Comparison of ENCODE assay signal across 18 cellular contexts in genomic region chr12:119652665-119653064, GRCh38. TPM values are rescaled to one million over a fixed set of nuclear protein-coding genes. Genes with fewer than 3 reads are reported as not detected.
DNase-seq lines count a peak whose midpoint lies in the region; ATAC-seq lines count a peak whose summit lies in the region.
"Had no signal": no experiment of that assay in that cellular context is flagged by ENCODE, and none has a peak within 500 bp of the region (broad histone marks: within the 10 kb centered on the region; RNA-seq: fewer than 3 reads in every experiment).

No MANE protein-coding gene starts in this region.

- intact Hi-C loops in activated CD4-positive, alpha-beta T cell treated with anti-CD3 and anti-CD28 coated beads for 36 hours (cut with DNase I, micrococcal nuclease) = no loop called here

- ATAC-seq in activated CD4-positive, alpha-beta T cell treated with anti-CD3 and anti-CD28 coated beads for 36 hours = peak; percentile 47
- ATAC-seq in activated T-cell treated with anti-CD3 and anti-CD28 coated beads, Interleukin-2, amount 50 U/mL, for 72 hours (replicated peaks in 1 of 2) = peak; percentile 88 to 91
- no peak for ATAC-seq in activated T-cell treated with anti-CD3 and anti-CD28 coated beads, Interleukin-2, amount 50 U/mL, for 4 hours
- peak; percentile 26 for ATAC-seq in activated T-helper 17 cell treated with anti-CD3 and anti-CD28 coated beads, Interleukin-2, amount 50 U/mL, for 72 hours (replicated peaks)
- ATAC-seq in stimulated activated naive CD8-positive, alpha-beta T cell treated with anti-CD3 and anti-CD28 coated beads, Interleukin-15, amount 100 ng/mL, for 72 hours = peak; percentile 92
- ATAC-seq: CD8-positive, alpha-beta T cell; GM12878 had no signal

- no peak for DNase-seq in activated CD4-positive, alpha-beta T cell treated with anti-CD3 and anti-CD28 coated beads for 36 hours
- DNase-seq in activated CD4-positive, alpha-beta T cell treated with anti-CD3 and anti-CD28 coated beads for 1 hour = no peak
- no peak for DNase-seq in activated T-cell treated with anti-CD3 and anti-CD28 coated beads, Interleukin-2, amount 50 U/mL, for 72 hours
- no peak for DNase-seq in activated T-cell treated with anti-CD3 and anti-CD28 coated beads, Interleukin-2, amount 50 U/mL, for 4 hours
- DNase-seq in stimulated activated naive CD8-positive, alpha-beta T cell treated with anti-CD3 and anti-CD28 coated beads, Interleukin-15, amount 100 ng/mL, for 72 hours = no peak
- DNase-seq in effector CD8-positive, alpha-beta T cell (lab: John Stamatoyannopoulos, UW) = no peak
- DNase-seq: CD4-positive, CD25-positive, alpha-beta regulatory T cell; CD8-positive, alpha-beta T cell; DMS 273 treated with DMSO at 0.1 percent for 48 hours; DMS79; EL; GDM1; GM23248; H7; HCEC 1CT had no signal

- H3K27me3 Mint-ChIP-seq in activated CD4-positive, alpha-beta T cell treated with anti-CD3 and anti-CD28 coated beads for 36 hours = peaks cover 2% of the 10 kb centered on the region
- H3K27me3 Mint-ChIP-seq in activated T-cell treated with anti-CD3 and anti-CD28 coated beads, Interleukin-2, amount 50 U/mL, for 72 hours (ENCODE audit: low read depth) = peaks cover 9% of the 10 kb centered on the region
- H3K27me3 Mint-ChIP-seq in activated T-cell treated with anti-CD3 and anti-CD28 coated beads, Interleukin-2, amount 50 U/mL, for 4 hours (ENCODE audit: low read depth) = peaks cover 11% of the 10 kb centered on the region
- no peaks in the 10 kb centered on the region for H3K27me3 Mint-ChIP-seq in activated T-helper 17 cell treated with anti-CD3 and anti-CD28 coated beads, Interleukin-2, amount 50 U/mL, for 72 hours
- no peaks in the 10 kb centered on the region for H3K27me3 Mint-ChIP-seq in stimulated activated naive CD8-positive, alpha-beta T cell treated with anti-CD3 and anti-CD28 coated beads, Interleukin-15, amount 100 ng/mL, for 72 hours

- H3K9me3 Mint-ChIP-seq in activated CD4-positive, alpha-beta T cell treated with anti-CD3 and anti-CD28 coated beads for 36 hours (ENCODE audit: low read depth) = peaks cover 15% of the 10 kb centered on the region
- peaks cover 3% of the 10 kb centered on the region in 2 donors for H3K9me3 Mint-ChIP-seq in activated T-cell treated with anti-CD3 and anti-CD28 coated beads, Interleukin-2, amount 50 U/mL, for 72 hours
- peaks cover 13% of the 10 kb centered on the region for H3K9me3 Mint-ChIP-seq in activated T-cell treated with anti-CD3 and anti-CD28 coated beads, Interleukin-2, amount 50 U/mL, for 4 hours
- H3K9me3 Mint-ChIP-seq in activated T-helper 17 cell treated with anti-CD3 and anti-CD28 coated beads, Interleukin-2, amount 50 U/mL, for 72 hours = peaks cover 4% of the 10 kb centered on the region
- peaks cover 5 to 10% of the 10 kb centered on the region in 2 donors for H3K9me3 Mint-ChIP-seq in stimulated activated naive CD8-positive, alpha-beta T cell treated with anti-CD3 and anti-CD28 coated beads, Interleukin-15, amount 100 ng/mL, for 72 hours

- no peak overlapping the region for H3K27ac Mint-ChIP-seq in activated CD4-positive, alpha-beta T cell treated with anti-CD3 and anti-CD28 coated beads for 36 hours
- H3K27ac Mint-ChIP-seq in activated T-cell treated with anti-CD3 and anti-CD28 coated beads, Interleukin-2, amount 50 U/mL, for 72 hours = no peak overlapping the region
- no peak overlapping the region for H3K27ac Mint-ChIP-seq in activated T-helper 17 cell treated with anti-CD3 and anti-CD28 coated beads, Interleukin-2, amount 50 U/mL, for 72 hours
- no peak overlapping the region for H3K27ac Mint-ChIP-seq in stimulated activated naive CD8-positive, alpha-beta T cell treated with anti-CD3 and anti-CD28 coated beads, Interleukin-15, amount 100 ng/mL, for 72 hours
- H3K27ac Mint-ChIP-seq: B cell; CD8-positive, alpha-beta T cell had no signal

- H3K4me3 Mint-ChIP-seq in activated CD4-positive, alpha-beta T cell treated with anti-CD3 and anti-CD28 coated beads for 36 hours = no peak overlapping the region
- H3K4me3 Mint-ChIP-seq in activated T-cell treated with anti-CD3 and anti-CD28 coated beads, Interleukin-2, amount 50 U/mL, for 72 hours = no peak overlapping the region
- H3K4me3 Mint-ChIP-seq in activated T-cell treated with anti-CD3 and anti-CD28 coated beads, Interleukin-2, amount 50 U/mL, for 4 hours = no peak overlapping the region
- no peak overlapping the region for H3K4me3 Mint-ChIP-seq in activated T-helper 17 cell treated with anti-CD3 and anti-CD28 coated beads, Interleukin-2, amount 50 U/mL, for 72 hours
- no peak overlapping the region for H3K4me3 Mint-ChIP-seq in stimulated activated naive CD8-positive, alpha-beta T cell treated with anti-CD3 and anti-CD28 coated beads, Interleukin-15, amount 100 ng/mL, for 72 hours
- H3K4me3 Mint-ChIP-seq: B cell; CD4-positive, CD25-positive, alpha-beta regulatory T cell; CD8-positive, alpha-beta T cell had no signal

- no peaks in the 10 kb centered on the region for H3K4me1 Mint-ChIP-seq in activated CD4-positive, alpha-beta T cell treated with anti-CD3 and anti-CD28 coated beads for 36 hours
- H3K4me1 Mint-ChIP-seq in activated T-cell treated with anti-CD3 and anti-CD28 coated beads, Interleukin-2, amount 50 U/mL, for 72 hours (ENCODE audit: low read depth) = peaks cover 12% of the 10 kb centered on the region
- no peaks in the 10 kb centered on the region for H3K4me1 Mint-ChIP-seq in activated T-cell treated with anti-CD3 and anti-CD28 coated beads, Interleukin-2, amount 50 U/mL, for 4 hours (ENCODE audit: low read depth)
- no peaks in the 10 kb centered on the region for H3K4me1 Mint-ChIP-seq in activated T-helper 17 cell treated with anti-CD3 and anti-CD28 coated beads, Interleukin-2, amount 50 U/mL, for 72 hours
- H3K4me1 Mint-ChIP-seq in stimulated activated naive CD8-positive, alpha-beta T cell treated with anti-CD3 and anti-CD28 coated beads, Interleukin-15, amount 100 ng/mL, for 72 hours = no peaks in the 10 kb centered on the region
- H3K4me1 Mint-ChIP-seq: B cell; CD4-positive, CD25-positive, alpha-beta regulatory T cell had no signal

- POLR2A ChIA-PET in activated CD4-positive, alpha-beta T cell treated with anti-CD3 and anti-CD28 coated beads for 36 hours (lab: Charles Lee) = interaction anchor here (0.6 to 0.9 kb wide), 2 partner anchors 13 to 47 kb away, joined by 3 to 7 read pairs; no protein-coding TSS in a partner anchor

- CTCF ChIA-PET in activated CD4-positive, alpha-beta T cell treated with anti-CD3 and anti-CD28 coated beads for 36 hours (lab: Charles Lee) = interaction anchor here (2.2 kb wide), 1 partner anchor 10 kb away, joined by 5 read pairs; no protein-coding TSS in a partner anchor

- peaks cover 3% of the 10 kb centered on the region for H3K36me3 Mint-ChIP-seq in activated CD4-positive, alpha-beta T cell treated with anti-CD3 and anti-CD28 coated beads for 36 hours (ENCODE audit: low read depth)
- H3K36me3 Mint-ChIP-seq in activated T-cell treated with anti-CD3 and anti-CD28 coated beads, Interleukin-2, amount 50 U/mL, for 72 hours (ENCODE audit: insufficient read depth in 2 of 2) = peaks cover 0 to 15% of the 10 kb centered on the region in 2 donors
- H3K36me3 Mint-ChIP-seq in activated T-cell treated with anti-CD3 and anti-CD28 coated beads, Interleukin-2, amount 50 U/mL, for 4 hours (ENCODE audit: insufficient read depth) = no peaks in the 10 kb centered on the region
- H3K36me3 Mint-ChIP-seq in activated T-helper 17 cell treated with anti-CD3 and anti-CD28 coated beads, Interleukin-2, amount 50 U/mL, for 72 hours (ENCODE audit: low read depth) = no peaks in the 10 kb centered on the region
- H3K36me3 Mint-ChIP-seq: CD4-positive, CD25-positive, alpha-beta regulatory T cell; CD8-positive, alpha-beta T cell had no signal

RNA-seq across cellular contexts. Expression of gene PRKAB1, which starts 15.3 kb away (rescaled TPM):
- 10 to 100 TPM; 18.0 to 21.7 TPM for total RNA-seq in activated CD4-positive, alpha-beta T cell treated with anti-CD3 and anti-CD28 coated beads for 36 hours
- 10 to 100 TPM; 52.3 to 63.7 TPM for total RNA-seq in activated T-cell treated with anti-CD3 and anti-CD28 coated beads, Interleukin-2, amount 50 U/mL, for 72 hours
- total RNA-seq in activated T-cell treated with anti-CD3 and anti-CD28 coated beads, Interleukin-2, amount 50 U/mL, for 4 hours = 10 to 100 TPM; 30.9 to 37.3 (median 32.5) TPM
- total RNA-seq in activated T-helper 17 cell treated with anti-CD3 and anti-CD28 coated beads, Interleukin-2, amount 50 U/mL, for 72 hours = 10 to 100 TPM; 26.6 to 28.9 TPM

RNA-seq across cellular contexts. Expression of gene TMEM233, which starts 59.1 kb away (rescaled TPM):
- total RNA-seq in activated CD4-positive, alpha-beta T cell treated with anti-CD3 and anti-CD28 coated beads for 36 hours = not detected
- total RNA-seq in activated T-cell treated with anti-CD3 and anti-CD28 coated beads, Interleukin-2, amount 50 U/mL, for 72 hours = not detected
- total RNA-seq in activated T-cell treated with anti-CD3 and anti-CD28 coated beads, Interleukin-2, amount 50 U/mL, for 4 hours = not detected
- total RNA-seq in activated T-helper 17 cell treated with anti-CD3 and anti-CD28 coated beads, Interleukin-2, amount 50 U/mL, for 72 hours = not detected
- total RNA-seq: B cell; CD4-positive, CD25-positive, alpha-beta regulatory T cell; CD8-positive, alpha-beta T cell; GM12878; GM23248; H7 had no signal

Comparison
In these comparisons a context has a peak if more than half of its experiments do, and no peak if none do; other contexts are left out.
1. ATAC-seq: peak in activated CD4-positive, alpha-beta T cell treated with anti-CD3 and anti-CD28 coated beads for 36 hours (single experiment), activated T-cell treated with anti-CD3 and anti-CD28 coated beads, Interleukin-2, amount 50 U/mL, for 72 hours (2 of 2), activated T-helper 17 cell treated with anti-CD3 and anti-CD28 coated beads, Interleukin-2, amount 50 U/mL, for 72 hours (single experiment) and stimulated activated naive CD8-positive, alpha-beta T cell treated with anti-CD3 and anti-CD28 coated beads, Interleukin-15, amount 100 ng/mL, for 72 hours (single experiment); none in activated T-cell treated with anti-CD3 and anti-CD28 coated beads, Interleukin-2, amount 50 U/mL, for 4 hours (0 of 2).